In the genomic region with DNA sequence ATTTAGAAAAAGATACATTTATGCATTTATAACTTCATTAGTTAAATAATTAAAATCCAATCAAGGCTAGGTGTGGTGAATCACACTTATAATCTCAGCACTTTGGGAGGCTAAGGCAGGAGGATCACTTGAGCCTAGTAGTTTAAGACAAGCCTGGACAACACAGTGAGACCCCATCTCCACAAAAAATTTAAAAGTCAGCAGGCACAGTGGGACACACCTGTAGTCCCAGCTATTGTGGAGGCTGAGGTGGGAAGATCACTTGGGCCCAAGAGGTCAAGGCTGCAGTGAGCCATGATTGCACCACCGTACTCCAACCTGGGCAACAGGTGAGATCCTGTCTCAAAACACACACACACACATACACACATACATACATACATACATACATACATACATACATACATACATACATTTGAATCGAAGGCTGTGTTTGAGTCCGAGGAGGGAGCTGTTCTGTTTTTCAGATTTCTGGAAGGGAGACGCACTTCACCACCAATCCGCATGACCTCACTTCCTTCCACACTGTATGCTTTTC, we compare ENCODE assay signal across 18 cellular contexts. TPM values are rescaled to one million over a fixed set of nuclear protein-coding genes. Genes with fewer than 3 reads are reported as not detected.
DNase-seq lines count a peak whose midpoint lies in the region; ATAC-seq, FAIRE-seq and TF ChIP-seq lines count a peak whose summit lies in the region.
"Had no signal": no experiment of that assay in that cellular context is flagged by ENCODE, and none has a peak within 500 bp of the region (broad histone marks: within the 10 kb centered on the region; RNA-seq: fewer than 3 reads in every experiment).

No MANE protein-coding gene starts in this region.

- H3K9me3 ChIP-seq in DND-41 (ENCODE audit: insufficient read depth, low read length, severe bottlenecking) = no peaks in the 10 kb centered on the region
- H3K9me3 ChIP-seq in K562 (replicated peaks; ENCODE audit: control insufficient read depth, insufficient read depth, low read depth, low read length) = no peaks in the 10 kb centered on the region
- no peaks in the 10 kb centered on the region for H3K9me3 ChIP-seq in esophagus squamous epithelium

- H3K4me2 ChIP-seq in DND-41 (ENCODE audit: insufficient read depth, low read length) (no peak overlapping the region), K562 (ENCODE audit: insufficient read depth, low read length) (no peak overlapping the region)

- no peaks in the 10 kb centered on the region for H3K27me3 Mint-ChIP-seq in activated naive CD4-positive, alpha-beta T cell treated with anti-CD3 and anti-CD28 coated beads, Interleukin-2, amount 50 U/mL, for 24 hours
- H3K27me3 Mint-ChIP-seq in activated naive CD4-positive, alpha-beta T cell treated with anti-CD3 and anti-CD28 coated beads, Interleukin-2, amount 10 ng/mL, durations not matched to agents 7 days and 5 days = no peaks in the 10 kb centered on the region
- H3K27me3 Mint-ChIP-seq in nephron progenitor cell (ENCODE audit: low read depth, poor library complexity) = no peaks in the 10 kb centered on the region
- H3K27me3 Mint-ChIP-seq: IgD-negative memory B cell had no signal

- CTCF ChIA-PET in activated naive CD4-positive, alpha-beta T cell treated with anti-CD3 and anti-CD28 coated beads, Interleukin-2, amount 10 ng/mL, durations not matched to agents 7 days and 5 days (lab: Charles Lee) = no interaction called here
- CTCF ChIA-PET in K562 (lab: Yijun Ruan, JAX; ENCODE audit: low intra/inter-chr PET ratio) = no interaction called here

- POLR2A ChIA-PET in K562 (lab: Yijun Ruan, JAX) = no interaction called here

- no peak for TF ChIP-seq EP300 in K562 (IDR thresholded peaks at IDR 0.05; ENCODE audit: low read length)

- H3K4me3 Mint-ChIP-seq in activated naive CD4-positive, alpha-beta T cell treated with anti-CD3 and anti-CD28 coated beads, Interleukin-2, amount 50 U/mL, for 24 hours = no peak overlapping the region
- no peak overlapping the region for H3K4me3 Mint-ChIP-seq in activated naive CD4-positive, alpha-beta T cell treated with anti-CD3 and anti-CD28 coated beads, Interleukin-2, amount 10 ng/mL, durations not matched to agents 7 days and 5 days
- no peak overlapping the region for H3K4me3 Mint-ChIP-seq in nephron progenitor cell
- H3K4me3 Mint-ChIP-seq: H9, IgD-negative memory B cell had no signal

- H3K9me3 Mint-ChIP-seq in activated naive CD4-positive, alpha-beta T cell treated with anti-CD3 and anti-CD28 coated beads, Interleukin-2, amount 50 U/mL, for 24 hours = no peaks in the 10 kb centered on the region
- H3K9me3 Mint-ChIP-seq in activated naive CD4-positive, alpha-beta T cell treated with anti-CD3 and anti-CD28 coated beads, Interleukin-2, amount 10 ng/mL, durations not matched to agents 7 days and 5 days = no peaks in the 10 kb centered on the region
- H3K9me3 Mint-ChIP-seq in nephron progenitor cell = peaks cover 20% of the 10 kb centered on the region
- H3K9me3 Mint-ChIP-seq: IgD-negative memory B cell had no signal

- peaks cover 21% of the 10 kb centered on the region for H3K36me3 Mint-ChIP-seq in activated naive CD4-positive, alpha-beta T cell treated with anti-CD3 and anti-CD28 coated beads, Interleukin-2, amount 50 U/mL, for 24 hours
- peaks cover 55% of the 10 kb centered on the region for H3K36me3 Mint-ChIP-seq in activated naive CD4-positive, alpha-beta T cell treated with anti-CD3 and anti-CD28 coated beads, Interleukin-2, amount 10 ng/mL, durations not matched to agents 7 days and 5 days
- peaks cover 52% of the 10 kb centered on the region for H3K36me3 Mint-ChIP-seq in nephron progenitor cell (ENCODE audit: low read depth)

- intact Hi-C loops in K562 (cut with micrococcal nuclease) (no loop called here), esophagus squamous epithelium (cut with DNase I) (no loop called here)

- DNase-seq in activated naive CD4-positive, alpha-beta T cell treated with anti-CD3 and anti-CD28 coated beads, Interleukin-2, amount 10 ng/mL, durations not matched to agents 7 days and 5 days = no peak
- no peak for DNase-seq in DND-41
- no peak for DNase-seq in K562 (ENCODE audit: extremely low read depth in 1 of 4, low spot score in 3 of 4)
- DNase-seq in nephron progenitor cell = no peak
- DNase-seq in esophagus squamous epithelium (lab: John Stamatoyannopoulos, UW) = no peak
- no peak for DNase-seq in stimulated activated naive CD4-positive, alpha-beta T cell treated with Interleukin-2 at 50 U/mL for 16 hours (lab: John Stamatoyannopoulos, UW)
- no peak for DNase-seq in NCI-H2171 treated with DMSO at 0.1 percent for 48 hours (lab: John Stamatoyannopoulos, UW)
- DNase-seq: 8988T, ACHN, C1 segment of cervical spinal cord, Calu3, DMS79, GDM1, GOT3, H9 had no signal

- H3K36me3 ChIP-seq in DND-41 (ENCODE audit: insufficient read depth, low read length) (peaks cover 80% of the 10 kb centered on the region), K562 (ENCODE audit: control insufficient read depth, insufficient read depth, low read length) (peaks cover 42% of the 10 kb centered on the region), esophagus squamous epithelium (no peaks in the 10 kb centered on the region)

- ATAC-seq in DND-41 (ENCODE audit: insufficient read depth, low read depth) = peak; percentile 42; the same call in 1 of the 3 replicates
- no peak for ATAC-seq in K562

- H3K79me2 ChIP-seq in DND-41 (ENCODE audit: insufficient read depth, low read length) = peaks cover 96% of the 10 kb centered on the region
- H3K79me2 ChIP-seq in K562 (ENCODE audit: control insufficient read depth, insufficient read depth, low read length) = peaks cover 37% of the 10 kb centered on the region

- H3K27me3 ChIP-seq in DND-41 (ENCODE audit: insufficient read depth, low read length, poor library complexity) = no peaks in the 10 kb centered on the region
- no peaks in the 10 kb centered on the region for H3K27me3 ChIP-seq in K562 (ENCODE audit: control insufficient read depth in 2 of 2, insufficient read depth in 2 of 2, low read length in 2 of 2)
- no peaks in the 10 kb centered on the region for H3K27me3 ChIP-seq in esophagus squamous epithelium

- no peak overlapping the region for H3K4me3 ChIP-seq in DND-41 (ENCODE audit: low read depth in 1 of 2, low read length in 2 of 2)
- no peak overlapping the region for H3K4me3 ChIP-seq in K562
- H3K4me3 ChIP-seq in esophagus squamous epithelium = no peak overlapping the region

- TF ChIP-seq CTCF in DND-41 (IDR thresholded peaks at IDR 0.05; ENCODE audit: borderline replicate concordance, extremely low read depth, low read length, poor library complexity, severe bottlenecking) = no peak
- TF ChIP-seq CTCF in K562 (IDR thresholded peaks at IDR 0.05 in 2 of 3, conservative IDR thresholded peaks at IDR 0.05 in 1 of 3; ENCODE audit: insufficient read depth in 2 of 3, low read depth in 1 of 3, low read length in 3 of 3) = no peak
- TF ChIP-seq CTCF in nephron progenitor cell (IDR thresholded peaks at IDR 0.05) = no peak
- TF ChIP-seq CTCF in esophagus squamous epithelium (IDR thresholded peaks at IDR 0.05) = no peak

- no peak for FAIRE-seq in K562 (lab: Jason Lieb, UNC)
- FAIRE-seq: GM19239 had no signal

- peak overlapping the region; percentile 18 for H3K27ac Mint-ChIP-seq in activated naive CD4-positive, alpha-beta T cell treated with anti-CD3 and anti-CD28 coated beads, Interleukin-2, amount 50 U/mL, for 24 hours
- H3K27ac Mint-ChIP-seq in activated naive CD4-positive, alpha-beta T cell treated with anti-CD3 and anti-CD28 coated beads, Interleukin-2, amount 10 ng/mL, durations not matched to agents 7 days and 5 days = no peak overlapping the region
- peak overlapping the region; percentile 50 for H3K27ac Mint-ChIP-seq in nephron progenitor cell

- peaks cover 11% of the 10 kb centered on the region for H3K9me1 ChIP-seq in K562 (ENCODE audit: control insufficient read depth, insufficient read depth, low read length)

- H3K27ac ChIP-seq in DND-41 (ENCODE audit: low read length) = 0 out of 2 replicates have a peak overlapping the region, but pooled peaks have one; percentile 13
- no peak overlapping the region for H3K27ac ChIP-seq in K562 (ENCODE audit: extremely low read depth, low read depth, low read length)
- H3K27ac ChIP-seq in esophagus squamous epithelium = no peak overlapping the region

- no peak for TF ChIP-seq POLR2A in K562 (conservative IDR thresholded peaks at IDR 0.05)
- TF ChIP-seq POLR2A in esophagus squamous epithelium (IDR thresholded peaks at IDR 0.05) = no peak

- H2AFZ ChIP-seq in DND-41 (ENCODE audit: low read depth, low read length) = no peak overlapping the region
- H2AFZ ChIP-seq in K562 (ENCODE audit: low read depth, low read length) = no peak overlapping the region

- peaks cover 77% of the 10 kb centered on the region for H4K20me1 ChIP-seq in DND-41 (ENCODE audit: insufficient read depth, low read length)
- peaks cover 36% of the 10 kb centered on the region for H4K20me1 ChIP-seq in K562 (replicated peaks; ENCODE audit: control insufficient read depth, insufficient read depth, low read length)

- TF ChIP-seq RAD21 in K562 (CRISPR knock-in tag; conservative IDR thresholded peaks at IDR 0.05 in 1 of 2, IDR thresholded peaks at IDR 0.05 in 1 of 2) = no peak

- 92% methylated on average over 5 of the region's 5 CpGs for WGBS in K562 (ENCODE audit: insufficient coverage, low coverage, missing lambda C conversion rate)
- 87 to 98% methylated on average over 4 to 5 of the region's 5 CpGs for WGBS in esophagus squamous epithelium, 2 donors

- peaks cover 68% of the 10 kb centered on the region for H3K4me1 Mint-ChIP-seq in activated naive CD4-positive, alpha-beta T cell treated with anti-CD3 and anti-CD28 coated beads, Interleukin-2, amount 50 U/mL, for 24 hours
- peaks cover 48% of the 10 kb centered on the region for H3K4me1 Mint-ChIP-seq in activated naive CD4-positive, alpha-beta T cell treated with anti-CD3 and anti-CD28 coated beads, Interleukin-2, amount 10 ng/mL, durations not matched to agents 7 days and 5 days
- H3K4me1 Mint-ChIP-seq in nephron progenitor cell = peaks cover 6% of the 10 kb centered on the region
- H3K4me1 Mint-ChIP-seq: H9 had no signal

- BruUV-seq in K562 (replicated peaks; lab: Mats Ljungman, UMichigan) = no TSS peak

- no peak overlapping the region for H3K9ac ChIP-seq in DND-41 (ENCODE audit: low read depth, low read length)
- H3K9ac ChIP-seq in K562 (ENCODE audit: insufficient read depth in 1 of 2, low read depth in 2 of 2, low read length in 2 of 2) = no peak overlapping the region

- in situ Hi-C loops in K562 (cut with MboI) = no loop called here

- H3K4me1 ChIP-seq in DND-41 (ENCODE audit: insufficient read depth, low read length) = no peaks in the 10 kb centered on the region
- H3K4me1 ChIP-seq in K562 (replicated peaks in 1 of 2; ENCODE audit: control insufficient read depth in 2 of 2, insufficient read depth in 2 of 2, low read length in 2 of 2) = peaks cover 0 to 11% of the 10 kb centered on the region in 2 experiments; a peak in 3 of 5 replicates
- no peaks in the 10 kb centered on the region for H3K4me1 ChIP-seq in esophagus squamous epithelium

RNA-seq across cellular contexts. Expression of a gene that starts 30.1 kb away (rescaled TPM):
- total RNA-seq in K562 (2011; cell fraction: chromatin; rRNA removed; ENCODE audit: low replicate concordance) = 51.8 and 114 TPM in 2 replicates
- total RNA-seq in K562 (2011; cell fraction: nucleolus; rRNA removed) = 23.8 and 29.5 TPM in 2 replicates
- 50.7 and 67.7 TPM in 2 replicates for total RNA-seq in K562 (2011; cell fraction: nucleoplasm; rRNA removed)
- total RNA-seq in K562 (2014; rRNA removed) (5.2 and 6.4 TPM in 2 replicates), K562 (2014; rRNA removed; fragmentation: Illumina TruSeq; extraction: Trizol) (9.6 and 9.9 TPM in 2 replicates), K562 (2015; rRNA removed; fragmentation: Illumina TruSeq; extraction: Trizol) (7.3 and 7.6 TPM in 2 replicates), K562 (2021) (12.1 and 13.6 TPM in 2 replicates), esophagus squamous epithelium (1 to 10 TPM in 3 of 4 donors, under 1 TPM in 1; 0.72 to 5.0 (median 1.4) TPM)
- polyA plus RNA-seq in K562 (2011; rRNA removed) (8.4 and 10.0 TPM in 2 replicates), K562 (2014; fragmentation: Illumina TruSeq; extraction: Trizol) (7.8 and 9.2 TPM in 2 replicates), K562 (2014; fragmentation: Nextera tagmentation; extraction: Ambion mirVana) (1 to 10 TPM; 1.2 TPM), K562 (2014; rRNA removed) (6.2 and 6.5 TPM in 2 replicates)
- polyA plus RNA-seq in K562 (2011; cell fraction: cytosol; rRNA removed) = 4.1 and 7.4 TPM in 2 replicates
- polyA plus RNA-seq in K562 (2011; cell fraction: nucleus; rRNA removed) = 23.9 and 27.9 TPM in 2 replicates
- polyA plus RNA-seq in K562 (2012) = 5.0 and 6.9 TPM in 2 replicates
- polyA minus RNA-seq in K562 (2011; rRNA and poly(A)+ RNA removed) = 17.7 and 30.0 TPM in 2 replicates
- polyA minus RNA-seq in K562 (2011; cell fraction: cytosol; rRNA and poly(A)+ RNA removed) = 8.5 and 9.5 TPM in 2 replicates
- polyA minus RNA-seq in K562 (2011; cell fraction: nucleus; rRNA and poly(A)+ RNA removed) = 18.8 and 35.8 TPM in 2 replicates
